Comparison of ENCODE assay signal across 10 cellular contexts in the genomic region with DNA sequence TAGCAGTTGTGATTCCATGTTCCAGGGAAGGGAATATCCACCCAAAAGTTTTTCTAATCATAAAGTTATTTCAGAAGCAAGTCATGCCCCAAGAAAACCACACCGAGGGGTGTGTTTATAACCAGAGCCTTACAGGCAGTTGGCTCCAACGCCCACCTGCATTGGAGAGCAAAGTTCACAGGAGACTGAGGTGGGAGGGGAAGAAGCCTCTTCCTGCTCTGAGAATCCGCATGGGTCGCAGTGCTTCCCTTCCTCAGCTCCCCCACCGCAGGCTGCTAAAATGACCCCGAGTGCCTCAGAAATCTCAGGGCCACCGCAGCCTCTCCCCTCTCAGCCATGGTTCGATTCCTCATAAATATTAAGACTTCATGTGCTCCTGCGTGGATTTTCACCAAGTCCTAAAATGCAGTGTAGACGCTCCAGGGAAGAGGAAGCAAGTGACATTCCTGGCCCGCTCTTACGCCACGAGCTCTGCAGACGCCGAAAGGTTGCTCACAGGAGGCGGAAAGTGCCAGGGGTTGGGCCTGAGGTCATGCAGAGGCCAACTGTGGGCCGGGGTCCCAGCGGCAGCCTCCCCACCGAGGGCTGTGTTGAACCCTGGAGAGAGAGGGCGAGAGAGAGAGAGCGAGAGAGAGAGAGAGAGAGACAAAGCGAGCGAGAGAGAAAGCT. TPM values are rescaled to one million over a fixed set of nuclear protein-coding genes. Genes with fewer than 3 reads are reported as not detected.
DNase-seq lines count a peak whose midpoint lies in the region; ATAC-seq and TF ChIP-seq lines count a peak whose summit lies in the region.
"Had no signal": no experiment of that assay in that cellular context is flagged by ENCODE, and none has a peak within 500 bp of the region (broad histone marks: within the 10 kb centered on the region; RNA-seq: fewer than 3 reads in every experiment).

No MANE protein-coding gene starts in this region.

- WGBS in spleen, 5 donors: 56 to 62% (median 61%) methylated on average over 22 to 23 of the region's 23 CpGs

- H3K27ac ChIP-seq in spleen: no peak overlapping the region

- H3K27me3 ChIP-seq in spleen (replicated peaks in 1 of 7): peaks cover 0 to 23% (median 0%) of the 10 kb centered on the region in 7 donors
- H3K27me3 ChIP-seq: thyroid gland had no signal

- ATAC-seq in T-helper 17 cell: no peak

- peak overlapping the region; percentile 81 for H3K4me3 Mint-ChIP-seq in T-helper 17 cell

- no peaks in the 10 kb centered on the region for H3K27me3 Mint-ChIP-seq in T-helper 17 cell

- H3K4me3 ChIP-seq in fibroblast of mammary gland (ENCODE audit: control insufficient read depth, low read depth, low read length) (no peak overlapping the region), spleen (no peak overlapping the region)
- H3K4me3 ChIP-seq: thyroid gland had no signal

- TF ChIP-seq POLR2A in spleen (IDR thresholded peaks at IDR 0.05): no peak

- H3K36me3 Mint-ChIP-seq in T-helper 17 cell (ENCODE audit: low read depth): peaks cover 8% of the 10 kb centered on the region

- H3K4me1 ChIP-seq in spleen: peaks cover 0 to 44% (median 16%) of the 10 kb centered on the region in 6 donors

- DNase-seq in GF-D8 (lab: John Stamatoyannopoulos, UW) (peak; percentile 75), T-helper 17 cell (no peak), fibroblast of mammary gland (ENCODE audit: low read depth) (peak; percentile 69), spleen (peak; percentile 73), NCI-H1092 (lab: John Stamatoyannopoulos, UW) (no peak), NCI-H526 treated with DMSO at 0.1 percent for 48 hours (lab: John Stamatoyannopoulos, UW) (no peak), DMS79 treated with DMSO at 0.1 percent for 48 hours (lab: John Stamatoyannopoulos, UW) (no peak), NCI-H226 (no peak)
- DNase-seq: foreskin melanocyte had no signal

- H3K9me3 ChIP-seq in T-helper 17 cell (ENCODE audit: control insufficient read depth, low read length, poor library complexity, severe bottlenecking) (peaks cover 4% of the 10 kb centered on the region), spleen (peaks cover 0 to 4% (median 0%) of the 10 kb centered on the region in 8 donors)
- H3K9me3 ChIP-seq: thyroid gland had no signal

- TF ChIP-seq CTCF in fibroblast of mammary gland (conservative IDR thresholded peaks at IDR 0.05; ENCODE audit: control insufficient read depth, insufficient read depth, low read depth, low read length) (no peak), spleen (IDR thresholded peaks at IDR 0.05 in 8 of 11, conservative IDR thresholded peaks at IDR 0.05 in 3 of 11) (no peak)

- peaks cover 38% of the 10 kb centered on the region for H3K4me1 Mint-ChIP-seq in T-helper 17 cell

- intact Hi-C loops in spleen (cut with DNase I; ENCODE audit: low total_unique reads): no loop called here

- H3K36me3 ChIP-seq in spleen: no peaks in the 10 kb centered on the region
- H3K36me3 ChIP-seq: thyroid gland had no signal

- no peak overlapping the region for H3K27ac Mint-ChIP-seq in T-helper 17 cell

RNA-seq across cellular contexts. Expression of gene SPSB1, which starts 13.4 kb away (rescaled TPM):
- total RNA-seq in T-helper 17 cell: 1 to 10 TPM; 7.7 to 9.2 TPM
- total RNA-seq in spleen: 1 to 10 TPM; 2.4 to 7.9 (median 5.3) TPM
- polyA plus RNA-seq in spleen: 1 to 10 TPM; 1.3 to 3.4 (median 2.7) TPM

RNA-seq across cellular contexts. Expression of gene H6PD, which starts 44.7 kb away (rescaled TPM):
- total RNA-seq in T-helper 17 cell (10 to 100 TPM; 16.1 to 19.2 TPM), spleen (10 to 100 TPM; 32.1 to 55.3 (median 37.8) TPM)
- 10 to 100 TPM in 1 of 3 donors, 1 to 10 TPM in 2; 4.5 to 13.9 (median 5.5) TPM for polyA plus RNA-seq in spleen

Comparison
In these comparisons a context has a peak if more than half of its experiments do, and no peak if none do; other contexts are left out.
1. DNase-seq: peak in GF-D8 (single experiment), fibroblast of mammary gland (single experiment) and spleen (single experiment); none in T-helper 17 cell (0 of 3), NCI-H1092 (single experiment), NCI-H526 treated with DMSO at 0.1 percent for 48 hours (single experiment), DMS79 treated with DMSO at 0.1 percent for 48 hours (single experiment) and NCI-H226 (single experiment).